1 cellular context compared by ENCODE assay signal in the genomic region with DNA sequence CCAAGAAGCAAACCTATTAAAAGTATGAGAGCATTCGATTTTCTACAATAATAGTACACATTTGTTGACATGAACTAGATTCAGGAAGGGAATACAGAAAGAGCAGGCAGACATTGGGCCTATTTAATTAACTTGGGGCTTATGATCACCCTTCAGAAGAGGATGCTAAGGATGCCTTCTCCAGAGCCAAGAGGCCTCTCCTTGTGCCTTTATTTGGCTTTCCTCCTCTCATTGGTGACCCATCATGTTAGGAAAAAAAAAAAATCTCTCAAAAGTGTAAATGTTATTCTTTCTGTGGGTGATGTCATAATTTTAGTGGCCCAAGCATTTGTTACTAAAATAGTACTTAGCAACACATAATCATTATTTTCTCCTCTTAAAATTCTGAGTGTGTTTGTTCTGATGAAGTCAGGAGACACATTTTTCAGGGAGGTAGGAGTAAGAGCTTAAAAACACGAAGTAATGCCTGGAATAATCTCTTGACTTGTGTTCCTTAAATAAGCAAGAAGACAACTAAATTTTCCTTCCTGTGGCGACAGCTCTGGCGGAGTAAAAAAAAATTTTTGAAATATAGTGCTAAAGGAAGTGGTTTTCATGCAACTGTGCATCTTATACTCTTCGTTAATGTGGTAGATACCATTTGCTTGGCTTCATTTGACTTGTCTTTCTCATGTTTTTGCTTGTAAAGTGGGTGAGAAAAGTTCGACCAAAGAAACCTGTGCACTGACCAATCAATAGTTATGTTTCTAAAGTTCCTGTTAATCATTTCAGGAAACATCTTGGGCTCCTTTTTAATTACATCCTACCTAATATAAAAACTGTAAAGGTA.
TF ChIP-seq lines count a peak whose summit lies in the region.

No MANE protein-coding gene starts in this region.

TF ChIP-seq in WTC11, 78 proteins besides CTCF, POLR2A, EP300 and RAD21 (continued from another document):
- TF ChIP-seq FOXP4 (CRISPR knock-in tag; IDR thresholded peaks at IDR 0.05) (no peak), SMAD4 (CRISPR knock-in tag; IDR thresholded peaks at IDR 0.05) (no peak)
- TF ChIP-seq, protein P1, sequence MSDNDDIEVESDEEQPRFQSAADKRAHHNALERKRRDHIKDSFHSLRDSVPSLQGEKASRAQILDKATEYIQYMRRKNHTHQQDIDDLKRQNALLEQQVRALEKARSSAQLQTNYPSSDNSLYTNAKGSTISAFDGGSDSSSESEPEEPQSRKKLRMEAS (CRISPR knock-in tag; IDR thresholded peaks at IDR 0.05): no peak
